In the genomic region with DNA sequence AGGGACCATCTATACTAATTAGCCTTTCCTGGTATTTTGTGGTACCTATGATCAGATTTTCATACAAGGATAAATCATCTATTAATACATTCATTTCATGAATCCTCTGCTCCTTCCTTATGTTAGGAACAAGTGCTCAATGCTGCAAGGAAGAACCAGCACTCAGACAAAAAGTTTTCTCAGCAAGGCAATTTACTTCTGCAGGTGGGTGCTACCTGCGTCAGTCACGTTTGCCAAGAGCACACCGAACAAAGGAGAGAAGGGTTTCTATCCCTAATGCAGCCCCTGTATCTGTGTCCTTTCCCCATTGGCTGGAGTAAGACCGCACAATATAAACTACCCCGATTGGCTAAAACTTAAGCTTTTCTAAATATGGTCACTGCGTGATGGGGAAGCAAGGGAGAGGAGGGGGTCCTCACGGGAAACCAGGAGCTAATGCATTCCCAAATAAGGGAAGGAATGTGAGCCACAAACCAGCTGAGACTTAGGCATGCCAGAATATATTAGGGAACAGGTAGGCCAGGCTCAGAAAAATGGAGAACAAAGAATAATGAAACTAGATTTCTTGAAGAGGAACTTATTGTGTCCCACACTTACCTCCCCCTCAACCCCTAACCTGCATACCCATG, we compare ENCODE assay signal across 27 cellular contexts.
"Had no signal": no experiment of that assay in that cellular context is flagged by ENCODE, and none has a peak within 500 bp of the region (broad histone marks: within the 10 kb centered on the region; RNA-seq: fewer than 3 reads in every experiment).

No MANE protein-coding gene starts in this region.

- H3K9me3 ChIP-seq: thyroid gland had no signal

- H3K27ac Mint-ChIP-seq: nephron progenitor cell; stimulated activated effector memory CD8-positive, alpha-beta T cell treated with anti-CD3 and anti-CD28 coated beads, Interleukin-12 subunit alpha, Interleukin-12 subunit beta, amount 100 ng/mL, for 72 hours; type B pancreatic cell had no signal

- H3K9me3 Mint-ChIP-seq: type B pancreatic cell had no signal

- H3K79me2 ChIP-seq: hepatocyte had no signal

- H3K4me1 Mint-ChIP-seq: nephron progenitor cell; stimulated activated effector memory CD8-positive, alpha-beta T cell treated with anti-CD3 and anti-CD28 coated beads, Interleukin-12 subunit alpha, Interleukin-12 subunit beta, amount 100 ng/mL, for 72 hours had no signal

- H3K4me1 ChIP-seq: esophagus muscularis mucosa, foreskin keratinocyte, gastroesophageal sphincter, heart left ventricle, psoas muscle, sigmoid colon, stomach, thyroid gland had no signal

- H3K4me3 Mint-ChIP-seq: naive thymus-derived CD4-positive, alpha-beta T cell; nephron progenitor cell; stimulated activated effector memory CD8-positive, alpha-beta T cell treated with anti-CD3 and anti-CD28 coated beads, Interleukin-12 subunit alpha, Interleukin-12 subunit beta, amount 100 ng/mL, for 72 hours; type B pancreatic cell had no signal

- H3K36me3 ChIP-seq: ovary had no signal

- ATAC-seq: foreskin keratinocyte; gastroesophageal sphincter; heart left ventricle; left lobe of liver; naive thymus-derived CD4-positive, alpha-beta T cell; psoas muscle; right cardiac atrium; stimulated activated effector memory CD8-positive, alpha-beta T cell treated with anti-CD3 and anti-CD28 coated beads, Interleukin-12 subunit alpha, Interleukin-12 subunit beta, amount 100 ng/mL, for 72 hours had no signal

- H2AFZ ChIP-seq: hepatocyte had no signal

- H3K27ac ChIP-seq: dorsolateral prefrontal cortex, esophagus muscularis mucosa, foreskin keratinocyte, gastroesophageal sphincter, heart left ventricle, hepatocyte, ovary, psoas muscle, sigmoid colon, stomach, thyroid gland had no signal

- H3K27me3 ChIP-seq: dorsolateral prefrontal cortex, esophagus muscularis mucosa, foreskin keratinocyte, gastroesophageal sphincter, heart left ventricle, hepatocyte, ovary, sigmoid colon, stomach, thyroid gland had no signal

- DNase-seq: cortex of kidney; dorsolateral prefrontal cortex; effector CD4-positive, alpha-beta T cell; heart left ventricle; mesenchymal stem cell; midbrain; naive thymus-derived CD4-positive, alpha-beta T cell; nephron progenitor cell; occipital lobe; ovary; posterior cingulate gyrus; psoas muscle; right cardiac atrium; sigmoid colon; stimulated activated CD4-positive, alpha-beta T cell treated with anti-CD3 and anti-CD28 coated beads, Interleukin-2, amount 100 ng/mL, for 24 hours; stimulated activated CD4-positive, alpha-beta T cell treated with anti-CD3 and anti-CD28 coated beads, Interleukin-4, amount 100 ng/mL, for 24 hours; stimulated activated naive CD4-positive, alpha-beta T cell treated with Interleukin-2 at 50 U/mL for 16 hours; stomach; thyroid gland had no signal

- H3K27me3 Mint-ChIP-seq: naive thymus-derived CD4-positive, alpha-beta T cell; type B pancreatic cell had no signal

- H3K4me3 ChIP-seq: dorsolateral prefrontal cortex, esophagus muscularis mucosa, gastroesophageal sphincter, heart left ventricle, hepatocyte, ovary, psoas muscle, sigmoid colon, stomach, thyroid gland had no signal

- FAIRE-seq: endothelial cell of umbilical vein had no signal

- H3K4me2 ChIP-seq: hepatocyte had no signal
